6 cellular contexts compared by ENCODE assay signal in the genomic region with DNA sequence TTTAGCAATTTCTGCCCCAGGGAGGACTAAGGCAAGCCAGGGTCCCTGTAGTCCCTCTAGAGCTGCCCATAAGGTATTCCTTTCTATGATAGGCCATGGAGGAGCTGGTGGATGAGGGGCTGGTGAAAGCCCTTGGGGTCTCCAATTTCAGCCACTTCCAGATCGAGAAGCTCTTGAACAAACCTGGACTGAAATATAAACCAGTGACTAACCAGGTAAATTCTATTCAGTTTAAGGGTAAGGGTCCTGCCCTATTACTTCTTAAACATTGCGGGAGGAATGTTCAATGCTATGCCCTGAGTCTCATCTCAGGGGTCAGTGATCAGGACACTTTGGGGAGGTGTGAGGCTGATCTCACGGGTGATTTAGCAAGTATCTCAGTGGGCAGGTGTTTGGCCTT. TPM values are rescaled to one million over a fixed set of nuclear protein-coding genes. Genes with fewer than 3 reads are reported as not detected.
"Had no signal": no experiment of that assay in that cellular context is flagged by ENCODE, and none has a peak within 500 bp of the region (broad histone marks: within the 10 kb centered on the region; RNA-seq: fewer than 3 reads in every experiment).

No MANE protein-coding gene starts in this region.

RNA-seq across cellular contexts. Expression of a gene that starts 9.2 kb away (rescaled TPM):
- total RNA-seq: GM23248, H1, H7, H9 had no signal

RNA-seq across cellular contexts. Expression of a gene that starts 12.4 kb away (rescaled TPM):
- total RNA-seq: GM23248, GM23338, H7, H9, HFFc6 had no signal
- polyA plus RNA-seq: GM23248, GM23338 had no signal
